8 cellular contexts compared by ENCODE assay signal in genomic region chr9:87792831-87793288, GRCh38.
DNase-seq lines count a peak whose midpoint lies in the region; ATAC-seq and TF ChIP-seq lines count a peak whose summit lies in the region.

No MANE protein-coding gene starts in this region.

- no peaks in the 10 kb centered on the region for H3K36me3 ChIP-seq in HCT116 (ENCODE audit: control insufficient read depth in 1 of 2, insufficient read depth in 2 of 2, low read length in 2 of 2)
- no peaks in the 10 kb centered on the region for H3K36me3 ChIP-seq in right atrium auricular region

- H3K9me3 ChIP-seq in HCT116 (ENCODE audit: control insufficient read depth in 1 of 2, insufficient read depth in 1 of 2, low read depth in 1 of 2, low read length in 2 of 2) (no peaks in the 10 kb centered on the region), right atrium auricular region (no peaks in the 10 kb centered on the region)

- no peaks in the 10 kb centered on the region for H3K9me3 Mint-ChIP-seq in activated T-helper 1 cell treated with anti-CD3 and anti-CD28 coated beads, Interleukin-12 subunit alpha, Interleukin-12 subunit beta, Interleukin-2, Interleukin-4 antibody, amounts not matched to agents 30 ng/mL and 10 ng/mL and 1 ng/mL, durations not matched to agents 14 hours and 24 hours and 36 hours
- peaks cover 0 to 2% (median 0%) of the 10 kb centered on the region in 9 donors for H3K9me3 Mint-ChIP-seq in naive thymus-derived CD8-positive, alpha-beta T cell

- peak overlapping the region; percentile 24; the same call in 1 of the 2 replicates for H3K9ac ChIP-seq in HCT116 (ENCODE audit: low read length)

- H3K27me3 ChIP-seq in HCT116 (ENCODE audit: insufficient read depth, low read length) (no peaks in the 10 kb centered on the region), right atrium auricular region (no peaks in the 10 kb centered on the region)

- no peak overlapping the region for H3K27ac Mint-ChIP-seq in activated T-helper 1 cell treated with anti-CD3 and anti-CD28 coated beads, Interleukin-12 subunit alpha, Interleukin-12 subunit beta, Interleukin-2, Interleukin-4 antibody, amounts not matched to agents 30 ng/mL and 10 ng/mL and 1 ng/mL, durations not matched to agents 14 hours and 24 hours and 36 hours
- H3K27ac Mint-ChIP-seq in naive thymus-derived CD8-positive, alpha-beta T cell = peak overlapping the region in 1 of 10 donors; percentile 31

- H3K4me3 ChIP-seq in HCT116 (replicated peaks in 1 of 2; ENCODE audit: low read depth in 1 of 2, low read length in 2 of 2) (peak overlapping the region in 1 of 2 experiments; percentile 43), right atrium auricular region (no peak overlapping the region)

- H3K36me3 Mint-ChIP-seq in activated T-helper 1 cell treated with anti-CD3 and anti-CD28 coated beads, Interleukin-12 subunit alpha, Interleukin-12 subunit beta, Interleukin-2, Interleukin-4 antibody, amounts not matched to agents 30 ng/mL and 10 ng/mL and 1 ng/mL, durations not matched to agents 14 hours and 24 hours and 36 hours (ENCODE audit: low read depth) = no peaks in the 10 kb centered on the region
- peaks cover 0 to 2% (median 0%) of the 10 kb centered on the region in 3 donors for H3K36me3 Mint-ChIP-seq in naive thymus-derived CD8-positive, alpha-beta T cell

- no peaks in the 10 kb centered on the region for H3K27me3 Mint-ChIP-seq in activated T-helper 1 cell treated with anti-CD3 and anti-CD28 coated beads, Interleukin-12 subunit alpha, Interleukin-12 subunit beta, Interleukin-2, Interleukin-4 antibody, amounts not matched to agents 30 ng/mL and 10 ng/mL and 1 ng/mL, durations not matched to agents 14 hours and 24 hours and 36 hours (ENCODE audit: insufficient read depth)
- peaks cover 0 to 9% (median 7%) of the 10 kb centered on the region in 5 donors for H3K27me3 Mint-ChIP-seq in naive thymus-derived CD8-positive, alpha-beta T cell

- H3K9me2 ChIP-seq in HCT116 (ENCODE audit: insufficient read depth) = no peaks in the 10 kb centered on the region

- no TSS peak for BruUV-seq in HCT116 (replicated peaks; lab: Mats Ljungman, UMichigan)

- RAD21 ChIA-PET in HCT116 (lab: Charles Lee; ENCODE audit: low non-redundant PET in 1 of 2, low total read pairs in 2 of 2, uncharacterized antibody in 2 of 2, unreplicated experiment in 2 of 2) = no interaction called here

- H3K4me2 ChIP-seq in HCT116 (ENCODE audit: low read length) = peak overlapping the region; percentile 78

- TF ChIP-seq POLR2A in HCT116 (IDR thresholded peaks at IDR 0.05; ENCODE audit: borderline replicate concordance, extremely low read depth, insufficient read depth, insufficient read length) = no peak

- H4K20me1 ChIP-seq in HCT116 (ENCODE audit: insufficient read depth) = no peaks in the 10 kb centered on the region

- intact Hi-C loops in HCT116 (cut with micrococcal nuclease) = loop anchor here (2.0 kb wide), 1 partner anchor 66 kb away; the partner anchor contains the start of gene CTSL
- intact Hi-C loops in activated T-helper 1 cell treated with anti-CD3 and anti-CD28 coated beads, Interleukin-12 subunit alpha, Interleukin-12 subunit beta, Interleukin-2, Interleukin-4 antibody, amounts not matched to agents 30 ng/mL and 10 ng/mL and 1 ng/mL, durations not matched to agents 14 hours and 24 hours and 36 hours (cut with micrococcal nuclease) = loop anchor here (2.0 to 5.0 kb wide), 2 partner anchors 20 to 81 kb away; no protein-coding TSS in a partner anchor

- peak; percentile 97 for ATAC-seq in HCT116
- no peak for ATAC-seq in naive thymus-derived CD8-positive, alpha-beta T cell

- peaks cover 36% of the 10 kb centered on the region for H3K4me1 Mint-ChIP-seq in activated T-helper 1 cell treated with anti-CD3 and anti-CD28 coated beads, Interleukin-12 subunit alpha, Interleukin-12 subunit beta, Interleukin-2, Interleukin-4 antibody, amounts not matched to agents 30 ng/mL and 10 ng/mL and 1 ng/mL, durations not matched to agents 14 hours and 24 hours and 36 hours (ENCODE audit: low read depth)
- peaks cover 0 to 9% (median 0%) of the 10 kb centered on the region in 4 donors for H3K4me1 Mint-ChIP-seq in naive thymus-derived CD8-positive, alpha-beta T cell

- no peak overlapping the region for H3K4me3 Mint-ChIP-seq in activated T-helper 1 cell treated with anti-CD3 and anti-CD28 coated beads, Interleukin-12 subunit alpha, Interleukin-12 subunit beta, Interleukin-2, Interleukin-4 antibody, amounts not matched to agents 30 ng/mL and 10 ng/mL and 1 ng/mL, durations not matched to agents 14 hours and 24 hours and 36 hours
- peak overlapping the region in 1 of 10 donors; percentile 12 for H3K4me3 Mint-ChIP-seq in naive thymus-derived CD8-positive, alpha-beta T cell

- peaks cover 5 to 23% of the 10 kb centered on the region in 2 experiments; a peak in 3 of 4 replicates for H3K4me1 ChIP-seq in HCT116 (ENCODE audit: control insufficient read depth in 1 of 2, insufficient read depth in 2 of 2, low read length in 2 of 2)
- H3K4me1 ChIP-seq in right atrium auricular region = no peaks in the 10 kb centered on the region

- TF ChIP-seq CTCF in GM12873 (IDR thresholded peaks at IDR 0.05; ENCODE audit: insufficient read depth, low read depth, low read length, missing control alignments) = peak; percentile 48
- peak in 2 of 3 experiments; percentile 33 to 44; a peak in 3 of 6 replicates for TF ChIP-seq CTCF in HCT116 (IDR thresholded peaks at IDR 0.05 in 2 of 3, conservative IDR thresholded peaks at IDR 0.05 in 1 of 3; ENCODE audit: borderline replicate concordance in 1 of 3, insufficient read depth in 1 of 3, low read depth in 2 of 3, low read length in 2 of 3)
- no peak for TF ChIP-seq CTCF in right atrium auricular region (IDR thresholded peaks at IDR 0.05)

- POLR2A ChIA-PET in HCT116 (lab: Charles Lee) = no interaction called here
- POLR2A ChIA-PET in naive thymus-derived CD8-positive, alpha-beta T cell (lab: Charles Lee) = no interaction called here

- no peaks in the 10 kb centered on the region for H3K79me2 ChIP-seq in HCT116 (ENCODE audit: insufficient read depth, low read length)

- TF ChIP-seq RAD21 in HCT116 (IDR thresholded peaks at IDR 0.05; ENCODE audit: low read depth) = peak; percentile 27; the same call in 1 of the 2 replicates

- CTCF ChIA-PET in HCT116 (lab: Charles Lee) = interaction anchor here (0.9 kb wide), 1 partner anchor 8 kb away, joined by 3 read pairs; no protein-coding TSS in a partner anchor

- DNase-seq in HCT116 (ENCODE audit: low read depth, low spot score) = peak; percentile 63
- DNase-seq in MV-4-11 (lab: John Stamatoyannopoulos, UW) = peak; percentile 100
- peak; percentile 7 for DNase-seq in activated T-helper 1 cell treated with anti-CD3 and anti-CD28 coated beads, Interleukin-12 subunit alpha, Interleukin-12 subunit beta, Interleukin-2, Interleukin-4 antibody, amounts not matched to agents 30 ng/mL and 10 ng/mL and 1 ng/mL, durations not matched to agents 14 hours and 24 hours and 36 hours (ENCODE audit: low spot score)
- DNase-seq in right atrium auricular region (ENCODE audit: low spot score) = peak; percentile 80
- DNase-seq in stimulated activated CD4-positive, alpha-beta T cell treated with anti-CD3 and anti-CD28 coated beads, Interleukin-4, amount 100 ng/mL, for 4 hours = peak; percentile 27 to 42
- no peak for DNase-seq in OCI-M2 (lab: John Stamatoyannopoulos, UW; ENCODE audit: unreplicated experiment)
- DNase-seq in naive thymus-derived CD8-positive, alpha-beta T cell = no peak

- H2AFZ ChIP-seq in HCT116 (ENCODE audit: low read depth, low read length, poor library complexity, severe bottlenecking) = peak overlapping the region; percentile 99

- no peak overlapping the region for H3K27ac ChIP-seq in HCT116 (ENCODE audit: low read depth, low read length)
- H3K27ac ChIP-seq in right atrium auricular region = peak overlapping the region; percentile 37 to 62

TF ChIP-seq in HCT116, 20 proteins besides CTCF, POLR2A, EP300 and RAD21:
- TF ChIP-seq POLR2AphosphoS5 (IDR thresholded peaks at IDR 0.05; ENCODE audit: low read depth, low read length) = peak; percentile 55
- TF ChIP-seq CBX3 (IDR thresholded peaks at IDR 0.05; ENCODE audit: low read depth) = peak; percentile 82; the same call in 1 of the 2 replicates
- peak; percentile 76 for TF ChIP-seq FOSL1 (IDR thresholded peaks at IDR 0.05; ENCODE audit: low read depth)
- no peak for TF ChIP-seq REST (IDR thresholded peaks at IDR 0.05; ENCODE audit: low read depth)
- TF ChIP-seq ZFX (IDR thresholded peaks at IDR 0.05) = peak; percentile 1; the same call in 1 of the 2 replicates
- TF ChIP-seq JUND (IDR thresholded peaks at IDR 0.05) = peak; percentile 74
- peak; percentile 87 for TF ChIP-seq MAX (IDR thresholded peaks at IDR 0.05)
- peak; percentile 63 for TF ChIP-seq SP1 (IDR thresholded peaks at IDR 0.05; ENCODE audit: low read depth)
- no peak for TF ChIP-seq TCF7L2 (IDR thresholded peaks at IDR 0.05; ENCODE audit: borderline replicate concordance, extremely low read depth, insufficient read depth, insufficient read length)
TF ChIP-seq in HCT116: peak in this region for 7.

Comparison
In these comparisons a context has a peak if more than half of its experiments do, and no peak if none do; other contexts are left out.
1. CTCF ChIP-seq: peak in GM12873 (single experiment) and HCT116 (2 of 3); none in right atrium auricular region (0 of 2).
2. DNase-seq: peak in HCT116 (single experiment), MV-4-11 (single experiment), activated T-helper 1 cell treated with anti-CD3 and anti-CD28 coated beads, Interleukin-12 subunit alpha, Interleukin-12 subunit beta, Interleukin-2, Interleukin-4 antibody, amounts not matched to agents 30 ng/mL and 10 ng/mL and 1 ng/mL, durations not matched to agents 14 hours and 24 hours and 36 hours (single experiment), right atrium auricular region (single experiment) and stimulated activated CD4-positive, alpha-beta T cell treated with anti-CD3 and anti-CD28 coated beads, Interleukin-4, amount 100 ng/mL, for 4 hours (2 of 2); none in OCI-M2 (single experiment) and naive thymus-derived CD8-positive, alpha-beta T cell (0 of 10).